Comparison of ENCODE assay signal across 22 cellular contexts in the genomic region with DNA sequence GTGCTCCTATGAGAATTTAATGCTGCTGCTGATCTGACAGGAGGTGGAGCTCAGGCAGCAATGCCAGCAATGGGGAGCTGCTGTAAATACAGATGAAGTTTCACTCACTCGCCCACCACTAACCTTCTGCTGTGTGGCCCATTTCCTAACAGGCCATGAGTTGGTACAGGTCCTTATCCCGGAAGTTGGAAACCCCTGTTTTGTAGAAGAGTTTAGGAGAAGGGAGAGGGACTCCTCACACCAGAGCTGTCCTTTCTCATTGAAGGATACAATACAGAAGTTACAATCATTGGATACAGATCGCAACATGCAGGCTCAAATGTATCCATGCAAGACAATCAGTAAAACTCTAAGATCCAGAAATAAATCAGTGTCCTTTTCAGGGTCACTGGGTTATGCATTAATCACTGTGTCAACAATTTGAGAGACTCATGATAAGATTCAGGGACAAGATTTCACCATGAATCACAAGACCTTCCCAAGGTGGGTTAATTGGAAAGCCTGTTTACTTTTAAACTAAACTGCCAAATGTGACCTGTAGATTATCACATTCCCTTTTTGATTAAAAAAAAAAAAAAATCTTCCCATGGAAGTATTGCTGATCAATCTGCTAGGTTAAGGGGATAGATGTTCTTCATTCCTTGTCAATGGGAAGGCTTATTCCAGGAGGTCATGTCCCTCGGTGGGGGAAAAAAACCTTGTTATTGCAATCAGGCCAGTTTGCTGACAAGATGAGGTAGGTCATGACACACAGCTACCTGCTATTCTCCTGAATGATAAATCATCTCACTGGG.
DNase-seq lines count a peak whose midpoint lies in the region; ATAC-seq and TF ChIP-seq lines count a peak whose summit lies in the region.
"Had no signal": no experiment of that assay in that cellular context is flagged by ENCODE, and none has a peak within 500 bp of the region (broad histone marks: within the 10 kb centered on the region; RNA-seq: fewer than 3 reads in every experiment).

No MANE protein-coding gene starts in this region.

- H2AFZ ChIP-seq in parathyroid adenoma, result peak overlapping the region; percentile 7

- H3K36me3 ChIP-seq in kidney epithelial cell (ENCODE audit: control insufficient read depth, insufficient read depth, low read length) (peaks cover 1% of the 10 kb centered on the region), parathyroid adenoma (ENCODE audit: control insufficient read depth, insufficient read depth, low read length) (no peaks in the 10 kb centered on the region)

- no peaks in the 10 kb centered on the region for H3K27me3 Mint-ChIP-seq in activated B cell treated with CpG ODN at 0.5 μM for 24 hours
- H3K27me3 Mint-ChIP-seq: activated CD4-positive, alpha-beta T cell treated with anti-CD3 and anti-CD28 coated beads, Interleukin-2, amount 10 ng/mL, durations not matched to agents 24 days and 14 days; activated CD8-positive, alpha-beta memory T cell treated with anti-CD3 and anti-CD28 coated beads, Interleukin-2, amount 10 ng/mL, durations not matched to agents 7 days and 5 days; activated naive CD8-positive, alpha-beta T cell; CD4-positive, alpha-beta memory T cell; naive thymus-derived CD4-positive, alpha-beta T cell; stimulated activated naive CD8-positive, alpha-beta T cell treated with anti-CD3 and anti-CD28 coated beads, Interleukin-15, Interleukin-2, amounts not matched to agents 100 ng/mL and 50 ng/mL, for 24 hours had no signal

- TF ChIP-seq CTCF in activated B cell treated with CpG ODN at 0.5 μM for 24 hours (IDR thresholded peaks at IDR 0.05) (no peak), kidney epithelial cell (IDR thresholded peaks at IDR 0.05; ENCODE audit: insufficient read depth, low read length, poor library complexity, severe bottlenecking) (no peak), parathyroid adenoma (IDR thresholded peaks at IDR 0.05) (no peak), GM13977 (IDR thresholded peaks at IDR 0.05; ENCODE audit: extremely low read depth, insufficient read depth, missing control alignments) (no peak)

- CTCF ChIA-PET in activated B cell treated with CpG ODN at 0.5 μM for 24 hours (lab: Charles Lee), result no interaction called here

- no peak overlapping the region for H3K4me2 ChIP-seq in parathyroid adenoma (ENCODE audit: low read length)

- H3K9me3 ChIP-seq in parathyroid adenoma (ENCODE audit: control insufficient read depth, low read length), result no peaks in the 10 kb centered on the region
- H3K9me3 ChIP-seq: transverse colon had no signal

- H3K4me3 Mint-ChIP-seq in activated B cell treated with CpG ODN at 0.5 μM for 24 hours, result no peak overlapping the region
- H3K4me3 Mint-ChIP-seq: activated CD4-positive, alpha-beta T cell treated with anti-CD3 and anti-CD28 coated beads, Interleukin-2, amount 10 ng/mL, durations not matched to agents 24 days and 14 days; activated CD8-positive, alpha-beta memory T cell treated with anti-CD3 and anti-CD28 coated beads, Interleukin-2, amount 10 ng/mL, durations not matched to agents 7 days and 5 days; activated naive CD8-positive, alpha-beta T cell; CD4-positive, alpha-beta memory T cell; naive thymus-derived CD4-positive, alpha-beta T cell; stimulated activated naive CD8-positive, alpha-beta T cell treated with anti-CD3 and anti-CD28 coated beads, Interleukin-15, Interleukin-2, amounts not matched to agents 100 ng/mL and 50 ng/mL, for 24 hours had no signal

- DNase-seq in ELR (ENCODE audit: low read depth), result peak; percentile 13
- no peak for DNase-seq in activated B cell treated with CpG ODN at 0.5 μM for 24 hours
- peak; percentile 9 for DNase-seq in kidney epithelial cell (ENCODE audit: low read depth)
- no peak for DNase-seq in GM13977 (ENCODE audit: low spot score)
- no peak for DNase-seq in SIG-M5 (lab: John Stamatoyannopoulos, UW)
- no peak for DNase-seq in NCI-H82 (lab: John Stamatoyannopoulos, UW)
- DNase-seq: activated CD4-positive, alpha-beta T cell treated with anti-CD3 and anti-CD28 coated beads, Interleukin-2, amount 10 ng/mL, durations not matched to agents 24 days and 14 days; activated CD8-positive, alpha-beta memory T cell treated with anti-CD3 and anti-CD28 coated beads, Interleukin-2, amount 10 ng/mL, durations not matched to agents 7 days and 5 days; CD4-positive, alpha-beta memory T cell; DMS79; H7; mammary epithelial cell; naive thymus-derived CD4-positive, alpha-beta T cell; NCI-H1436; NCI-H526 treated with DMSO at 0.1 percent for 48 hours; SHP77; stimulated activated CD4-positive, alpha-beta T cell treated with anti-CD3 and anti-CD28 coated beads, Interleukin-4, amount 100 ng/mL, for 24 hours; transverse colon had no signal

- H3K4me1 ChIP-seq in parathyroid adenoma, result peaks cover 5% of the 10 kb centered on the region
- H3K4me1 ChIP-seq: transverse colon had no signal

- ATAC-seq in activated B cell treated with CpG ODN at 0.5 μM for 24 hours (ENCODE audit: low read depth), result no peak
- ATAC-seq in GM19351 (IDR thresholded peaks at IDR 0.05; ENCODE audit: unreplicated experiment), result no peak
- ATAC-seq: activated CD8-positive, alpha-beta memory T cell treated with anti-CD3 and anti-CD28 coated beads, Interleukin-2, amount 10 ng/mL, durations not matched to agents 7 days and 5 days; naive thymus-derived CD4-positive, alpha-beta T cell had no signal

- intact Hi-C loops in activated B cell treated with CpG ODN at 0.5 μM for 24 hours (cut with micrococcal nuclease), result no loop called here

- peak overlapping the region; percentile 46 for H3K27ac Mint-ChIP-seq in activated B cell treated with CpG ODN at 0.5 μM for 24 hours
- H3K27ac Mint-ChIP-seq: activated CD4-positive, alpha-beta T cell treated with anti-CD3 and anti-CD28 coated beads, Interleukin-2, amount 10 ng/mL, durations not matched to agents 24 days and 14 days; activated CD8-positive, alpha-beta memory T cell treated with anti-CD3 and anti-CD28 coated beads, Interleukin-2, amount 10 ng/mL, durations not matched to agents 7 days and 5 days; activated naive CD8-positive, alpha-beta T cell; CD4-positive, alpha-beta memory T cell; naive thymus-derived CD4-positive, alpha-beta T cell; stimulated activated naive CD8-positive, alpha-beta T cell treated with anti-CD3 and anti-CD28 coated beads, Interleukin-15, Interleukin-2, amounts not matched to agents 100 ng/mL and 50 ng/mL, for 24 hours had no signal

- H3K4me1 Mint-ChIP-seq in activated B cell treated with CpG ODN at 0.5 μM for 24 hours, result peaks cover 5% of the 10 kb centered on the region
- H3K4me1 Mint-ChIP-seq: activated CD4-positive, alpha-beta T cell treated with anti-CD3 and anti-CD28 coated beads, Interleukin-2, amount 10 ng/mL, durations not matched to agents 24 days and 14 days; activated CD8-positive, alpha-beta memory T cell treated with anti-CD3 and anti-CD28 coated beads, Interleukin-2, amount 10 ng/mL, durations not matched to agents 7 days and 5 days; CD4-positive, alpha-beta memory T cell; naive thymus-derived CD4-positive, alpha-beta T cell had no signal

- peaks cover 63% of the 10 kb centered on the region for H3K36me3 Mint-ChIP-seq in activated B cell treated with CpG ODN at 0.5 μM for 24 hours (ENCODE audit: low read depth)

- no peaks in the 10 kb centered on the region for H3K79me2 ChIP-seq in parathyroid adenoma

- no peak overlapping the region for H3K27ac ChIP-seq in parathyroid adenoma
- H3K27ac ChIP-seq: transverse colon had no signal

- POLR2A ChIA-PET in activated B cell treated with CpG ODN at 0.5 μM for 24 hours (lab: Charles Lee), result interaction anchor here (0.7 kb wide), 1 partner anchor 26 kb away, joined by 3 read pairs; no protein-coding TSS in a partner anchor

- H3K4me3 ChIP-seq in kidney epithelial cell (ENCODE audit: low read depth, low read length) (no peak overlapping the region), parathyroid adenoma (ENCODE audit: low read depth, low read length) (no peak overlapping the region)
- H3K4me3 ChIP-seq: transverse colon had no signal

- H3K9ac ChIP-seq in parathyroid adenoma, result no peak overlapping the region

- in situ Hi-C loops in GM13977 (cut with MboI; ENCODE audit: low pct_unique_long_range_greater_than_20kb, low sequenced_read_pairs, unreplicated experiment), result no loop called here

- no peaks in the 10 kb centered on the region for H3K9me3 Mint-ChIP-seq in activated B cell treated with CpG ODN at 0.5 μM for 24 hours
- H3K9me3 Mint-ChIP-seq: stimulated activated naive CD8-positive, alpha-beta T cell treated with anti-CD3 and anti-CD28 coated beads, Interleukin-15, Interleukin-2, amounts not matched to agents 100 ng/mL and 50 ng/mL, for 24 hours had no signal

- H3K27me3 ChIP-seq in kidney epithelial cell (ENCODE audit: control insufficient read depth, insufficient read depth, low read length) (no peaks in the 10 kb centered on the region), parathyroid adenoma (ENCODE audit: control insufficient read depth, insufficient read depth, low read length) (no peaks in the 10 kb centered on the region)
- H3K27me3 ChIP-seq: transverse colon had no signal

Comparison
In these comparisons a context has a peak if more than half of its experiments do, and no peak if none do; other contexts are left out.
1. DNase-seq: peak in ELR (single experiment) and kidney epithelial cell (single experiment); none in activated B cell treated with CpG ODN at 0.5 μM for 24 hours (single experiment), GM13977 (single experiment), SIG-M5 (single experiment) and NCI-H82 (single experiment).